23 cellular contexts compared by ENCODE assay signal in the genomic region with DNA sequence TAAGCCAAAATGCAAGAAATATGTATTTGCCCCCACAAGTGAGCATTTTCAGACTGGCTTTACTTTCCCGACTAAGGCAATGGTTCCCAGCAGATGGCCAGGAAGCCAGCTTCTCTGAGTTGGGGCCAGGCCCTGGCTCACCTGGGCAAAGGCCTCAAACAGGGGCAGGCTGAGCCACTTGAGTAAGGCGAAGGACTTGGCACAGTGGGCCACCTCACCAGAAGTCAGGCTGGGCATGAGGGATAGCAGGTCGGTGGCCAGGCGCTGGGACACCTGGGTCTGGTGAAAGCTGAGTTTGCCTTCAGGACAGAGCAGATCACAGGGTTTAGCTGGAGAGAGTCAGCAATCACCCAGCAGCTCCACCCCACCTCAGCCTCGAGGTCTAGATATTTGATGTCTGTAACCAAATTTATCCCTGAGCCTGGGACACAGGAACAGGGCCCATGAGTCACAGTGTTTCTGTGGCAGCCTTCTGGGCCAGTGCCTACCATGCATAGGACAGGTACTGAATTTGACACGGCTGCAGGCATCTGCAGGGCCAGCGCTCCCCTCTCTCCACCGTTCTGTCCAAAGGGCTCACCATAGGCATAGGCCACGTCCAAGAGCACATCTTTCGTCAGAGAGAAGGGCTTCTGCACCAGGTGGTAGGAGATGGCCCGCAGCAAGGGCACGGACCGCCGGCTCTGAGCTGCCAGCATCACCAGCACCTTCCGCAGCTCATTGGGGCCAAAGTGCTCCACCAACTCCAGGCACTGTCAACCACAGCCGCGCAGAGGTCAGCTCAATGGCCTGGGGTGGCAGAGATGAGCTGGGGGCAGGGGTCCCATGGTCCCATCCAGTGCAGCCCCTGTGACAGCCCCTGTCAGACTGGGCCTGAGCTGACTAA. TPM values are rescaled to one million over a fixed set of nuclear protein-coding genes. Genes with fewer than 3 reads are reported as not detected.
"Had no signal": no experiment of that assay in that cellular context is flagged by ENCODE, and none has a peak within 500 bp of the region (broad histone marks: within the 10 kb centered on the region; RNA-seq: fewer than 3 reads in every experiment).

No MANE protein-coding gene starts in this region.

- H3K27me3 ChIP-seq: breast epithelium, esophagus muscularis mucosa, hepatocyte, tibial artery had no signal

- ATAC-seq: left colon, right cardiac atrium, SK-N-SH treated with all-trans-retinoic acid at 6 μM for 48 hours, T-cell had no signal

- H3K4me1 ChIP-seq: breast epithelium had no signal

- H3K27ac ChIP-seq: breast epithelium, esophagus muscularis mucosa, hepatocyte, tibial artery had no signal

- H3K9me3 Mint-ChIP-seq: activated B cell treated with CpG ODN at 0.5 μM for 24 hours; activated CD4-positive, alpha-beta T cell treated with anti-CD3 and anti-CD28 coated beads, Interleukin-2, amount 10 ng/mL, durations not matched to agents 7 days and 5 days; activated naive CD4-positive, alpha-beta T cell treated with anti-CD3 and anti-CD28 coated beads, Interleukin-2, amount 10 ng/mL, durations not matched to agents 7 days and 5 days; activated T-helper 2 cell treated with anti-CD3 and anti-CD28 coated beads, Interferon-gamma antibody, Interleukin-2, Interleukin-4, amounts not matched to agents 10 μg/mL and 5 μg/mL and 100 μg/mL, durations not matched to agents 14 hours and 24 hours and 36 hours; T-cell had no signal

- H3K4me3 ChIP-seq: breast epithelium, esophagus muscularis mucosa, hepatocyte, tibial artery had no signal

- H3K4me3 Mint-ChIP-seq: activated B cell treated with CpG ODN at 0.5 μM for 24 hours; activated CD4-positive, alpha-beta T cell treated with anti-CD3 and anti-CD28 coated beads, Interleukin-2, amount 10 ng/mL, durations not matched to agents 7 days and 5 days; activated naive CD4-positive, alpha-beta T cell treated with anti-CD3 and anti-CD28 coated beads, Interleukin-2, amount 10 ng/mL, durations not matched to agents 7 days and 5 days; T-cell had no signal

- H3K27ac Mint-ChIP-seq: activated B cell treated with CpG ODN at 0.5 μM for 24 hours; activated CD4-positive, alpha-beta T cell treated with anti-CD3 and anti-CD28 coated beads, Interleukin-2, amount 10 ng/mL, durations not matched to agents 7 days and 5 days; activated naive CD4-positive, alpha-beta T cell treated with anti-CD3 and anti-CD28 coated beads, Interleukin-2, amount 10 ng/mL, durations not matched to agents 7 days and 5 days; activated T-helper 2 cell treated with anti-CD3 and anti-CD28 coated beads, Interferon-gamma antibody, Interleukin-2, Interleukin-4, amounts not matched to agents 10 μg/mL and 5 μg/mL and 100 μg/mL, durations not matched to agents 14 hours and 24 hours and 36 hours; T-cell had no signal

- DNase-seq: activated B cell treated with CpG ODN at 0.5 μM for 24 hours; activated CD4-positive, alpha-beta T cell treated with anti-CD3 and anti-CD28 coated beads, Interleukin-2, amount 10 ng/mL, durations not matched to agents 7 days and 5 days; activated naive CD4-positive, alpha-beta T cell treated with anti-CD3 and anti-CD28 coated beads, Interleukin-2, amount 10 ng/mL, durations not matched to agents 7 days and 5 days; effector CD8-positive, alpha-beta T cell; left colon; mammary epithelial cell; occipital lobe; SIG-M5; small intestine; stimulated activated CD4-positive, alpha-beta T cell treated with anti-CD3 and anti-CD28 coated beads, Interleukin-4, amount 100 ng/mL, for 1 hour; T-cell; T-helper 9 cell had no signal

- H3K9me3 ChIP-seq: breast epithelium, esophagus muscularis mucosa, tibial artery had no signal

RNA-seq across cellular contexts. Expression of gene NACAD, which starts 15.4 kb away (rescaled TPM):
- total RNA-seq: activated CD4-positive, alpha-beta T cell treated with anti-CD3 and anti-CD28 coated beads, Interleukin-2, amount 10 ng/mL, durations not matched to agents 7 days and 5 days had no signal

RNA-seq across cellular contexts. Expression of gene RAMP3, which starts 53.4 kb away (rescaled TPM):
- total RNA-seq: activated B cell treated with CpG ODN at 0.5 μM for 24 hours; activated CD4-positive, alpha-beta T cell treated with anti-CD3 and anti-CD28 coated beads, Interleukin-2, amount 10 ng/mL, durations not matched to agents 7 days and 5 days; activated CD8-positive, alpha-beta memory T cell treated with anti-CD3 and anti-CD28 coated beads for 36 hours; astrocyte; endothelial cell of umbilical vein; hepatocyte; mammary epithelial cell had no signal
- polyA plus RNA-seq: endothelial cell of umbilical vein, hepatocyte, mammary epithelial cell, neural cell had no signal
